17 cellular contexts compared by ENCODE assay signal in genomic region chr7:67738-68395, GRCh38.
A peak's percentile ranks its signal among the peaks of the same experiment; 100 is the strongest.
DNase-seq lines count a peak whose midpoint lies in the region; ATAC-seq and TF ChIP-seq lines count a peak whose summit lies in the region.
"Had no signal": no experiment of that assay in that cellular context is flagged by ENCODE, and none has a peak within 500 bp of the region (broad histone marks: within the 10 kb centered on the region; RNA-seq: fewer than 3 reads in every experiment).

No MANE protein-coding gene starts in this region.

- intact Hi-C loops in OCI-LY7 (cut with micrococcal nuclease; ENCODE audit: unreplicated experiment) = no loop called here

- TF ChIP-seq CTCF in OCI-LY7 (conservative IDR thresholded peaks at IDR 0.05; ENCODE audit: low read length) (0 out of 2 replicates have a peak, but pooled peaks have one; percentile 33), foreskin fibroblast (IDR thresholded peaks at IDR 0.05; ENCODE audit: low read depth, low read length) (peak; percentile 7)

- no peaks in the 10 kb centered on the region for H3K36me3 Mint-ChIP-seq in T-cell

- no peak overlapping the region for H3K4me3 Mint-ChIP-seq in T-cell
- H3K4me3 Mint-ChIP-seq: CD4-positive, alpha-beta T cell; neural crest cell; T-helper 17 cell had no signal

- H3K4me3 ChIP-seq in OCI-LY7 (ENCODE audit: low read depth, low read length, poor library complexity, severe bottlenecking) (no peak overlapping the region), foreskin fibroblast (ENCODE audit: low read depth in 1 of 2, low read length in 2 of 2) (no peak overlapping the region), rectal smooth muscle tissue (ENCODE audit: low read length) (no peak overlapping the region)
- H3K4me3 ChIP-seq: smooth muscle cell had no signal

- no peaks in the 10 kb centered on the region for H3K9me3 ChIP-seq in OCI-LY7 (ENCODE audit: low read length)

- no peak overlapping the region for H2AFZ ChIP-seq in OCI-LY7 (ENCODE audit: low read length)

- H3K27ac ChIP-seq in OCI-LY7 (ENCODE audit: low read depth, low read length, poor library complexity, severe bottlenecking) (no peak overlapping the region), rectal smooth muscle tissue (ENCODE audit: low read depth, low read length) (peak overlapping the region; percentile 65)
- H3K27ac ChIP-seq: RWPE1 had no signal

- peaks cover 2 to 4% of the 10 kb centered on the region in 2 donors for H3K27me3 Mint-ChIP-seq in T-cell

- no peaks in the 10 kb centered on the region for H4K20me1 ChIP-seq in OCI-LY7 (ENCODE audit: insufficient read depth, low read length)

- H3K79me2 ChIP-seq in OCI-LY7 (ENCODE audit: insufficient read depth, low read depth, low read length) = no peaks in the 10 kb centered on the region

- no peaks in the 10 kb centered on the region for H3K36me3 ChIP-seq in OCI-LY7 (ENCODE audit: insufficient read depth, low read length)
- H3K36me3 ChIP-seq in rectal smooth muscle tissue (ENCODE audit: control insufficient read depth, insufficient read depth, low read length) = no peaks in the 10 kb centered on the region

- CTCF ChIA-PET in OCI-LY7 (lab: Charles Lee; ENCODE audit: unreplicated experiment) (no interaction called here), T-cell (lab: Charles Lee) (no interaction called here)

- no peaks in the 10 kb centered on the region for H3K27me3 ChIP-seq in rectal smooth muscle tissue (ENCODE audit: control insufficient read depth, insufficient read depth, low read length)

- H3K9ac ChIP-seq in rectal smooth muscle tissue (ENCODE audit: low read length) = no peak overlapping the region

- POLR2A ChIA-PET in OCI-LY7 (lab: Charles Lee) = no interaction called here
- POLR2A ChIA-PET in T-cell (lab: Charles Lee) = no interaction called here

- ATAC-seq in GM21717 (IDR thresholded peaks at IDR 0.05; ENCODE audit: unreplicated experiment) (no peak), T-cell (replicated peaks in 1 of 4) (no peak)
- ATAC-seq: left ventricle myocardium superior, T-helper 17 cell had no signal

- H3K4me1 ChIP-seq in OCI-LY7 (ENCODE audit: insufficient read depth, low read length, poor library complexity, severe bottlenecking) = no peaks in the 10 kb centered on the region
- H3K4me1 ChIP-seq in rectal smooth muscle tissue (ENCODE audit: control insufficient read depth, insufficient read depth, low read length) = peaks cover 12% of the 10 kb centered on the region

- no peak overlapping the region for H3K27ac Mint-ChIP-seq in T-cell
- H3K27ac Mint-ChIP-seq: CD4-positive, alpha-beta T cell; T-helper 17 cell had no signal

- no peak overlapping the region for H3K4me2 ChIP-seq in OCI-LY7 (ENCODE audit: low read length)
- H3K4me2 ChIP-seq: smooth muscle cell had no signal

- no peaks in the 10 kb centered on the region for H3K4me1 Mint-ChIP-seq in T-cell
- H3K4me1 Mint-ChIP-seq: neural crest cell had no signal

- no TSS peak for BruUV-seq in OCI-LY7 (replicated peaks; lab: Mats Ljungman, UMichigan)

- no peaks in the 10 kb centered on the region for H3K9me2 ChIP-seq in OCI-LY7 (ENCODE audit: insufficient read depth, low read length)

- H3K9me3 Mint-ChIP-seq in T-cell = no peaks in the 10 kb centered on the region
- H3K9me3 Mint-ChIP-seq: CD4-positive, alpha-beta T cell; neural crest cell had no signal

- DNase-seq in H4 (ENCODE audit: low spot score) (peak; percentile 81), OCI-LY7 (ENCODE audit: low spot score) (no peak), foreskin fibroblast (peak in 1 of 2 donors; percentile 34), NCI-H526 (lab: John Stamatoyannopoulos, UW) (no peak), T-cell (no peak)
- no peak for DNase-seq in stimulated activated CD4-positive, alpha-beta T cell treated with anti-CD3 and anti-CD28 coated beads, Interleukin-12 subunit alpha, Interleukin-12 subunit beta, amount 100 ng/mL, for 4 hours
- DNase-seq: activated gamma-delta T cell treated with Interleukin-2 at 50 U/mL for 16 hours, GOT3, NCI-H1092, T-helper 17 cell had no signal
